In genomic region chr2:12302691-12303090, GRCh38 we compare ENCODE assay signal across 17 cellular contexts.
"Had no signal": no experiment of that assay in that cellular context is flagged by ENCODE, and none has a peak within 500 bp of the region (broad histone marks: within the 10 kb centered on the region; RNA-seq: fewer than 3 reads in every experiment).

No MANE protein-coding gene starts in this region.

- H3K4me3 ChIP-seq: breast epithelium, heart left ventricle, pancreas had no signal

- H3K36me3 ChIP-seq: breast epithelium, heart left ventricle, pancreas had no signal

- H3K27ac Mint-ChIP-seq: mesothelial cell of epicardium; stimulated activated memory B cell treated with anti-CD40 and anti-IgM and Interleukin-4, amounts not matched to agents 10 μg/mL and 1 μg/mL and 100 μg/mL, for 72 hours had no signal

- DNase-seq: activated CD4-positive, CD25-positive, alpha-beta regulatory T cell; activated CD8-positive, alpha-beta memory T cell treated with anti-CD3 and anti-CD28 coated beads, Interleukin-2, amount 50 U/mL, for 4 hours; activated naive CD4-positive, alpha-beta T cell; aorta; heart left ventricle; stimulated activated CD4-positive, alpha-beta T cell treated with anti-CD3 and anti-CD28 coated beads, Interleukin-2, amount 100 ng/mL, for 48 hours; substantia nigra; trophoblast cell had no signal

- H3K4me3 Mint-ChIP-seq: activated CD8-positive, alpha-beta T cell treated with anti-CD3 and anti-CD28 coated beads, Interleukin-2, amount 10 ng/mL, durations not matched to agents 7 days and 5 days; activated naive CD8-positive, alpha-beta T cell treated with anti-CD3 and anti-CD28 coated beads, Interleukin-2, amount 50 U/mL, for 24 hours; mesothelial cell of epicardium; neural crest cell; stimulated activated memory B cell treated with anti-CD40 and anti-IgM and Interleukin-4, amounts not matched to agents 10 μg/mL and 1 μg/mL and 100 μg/mL, for 72 hours had no signal

- H3K4me1 ChIP-seq: breast epithelium had no signal

- H3K27me3 Mint-ChIP-seq: activated CD4-positive, alpha-beta T cell treated with anti-CD3 and anti-CD28 coated beads, Interleukin-2, amount 10 ng/mL, durations not matched to agents 24 days and 14 days; activated naive CD8-positive, alpha-beta T cell treated with anti-CD3 and anti-CD28 coated beads, Interleukin-2, amount 50 U/mL, for 24 hours; stimulated activated memory B cell treated with anti-CD40 and anti-IgM and Interleukin-4, amounts not matched to agents 10 μg/mL and 1 μg/mL and 100 μg/mL, for 72 hours had no signal

- H3K9me3 Mint-ChIP-seq: activated CD4-positive, alpha-beta T cell treated with anti-CD3 and anti-CD28 coated beads, Interleukin-2, amount 10 ng/mL, durations not matched to agents 24 days and 14 days; activated naive CD8-positive, alpha-beta T cell treated with anti-CD3 and anti-CD28 coated beads, Interleukin-2, amount 50 U/mL, for 24 hours; stimulated activated memory B cell treated with anti-CD40 and anti-IgM and Interleukin-4, amounts not matched to agents 10 μg/mL and 1 μg/mL and 100 μg/mL, for 72 hours had no signal

- H3K27me3 ChIP-seq: breast epithelium, heart left ventricle, pancreas had no signal

- ATAC-seq: heart left ventricle; pancreas; stimulated activated memory B cell treated with anti-CD40 and anti-IgM and Interleukin-4, amounts not matched to agents 10 μg/mL and 1 μg/mL and 100 μg/mL, for 72 hours had no signal

- H3K27ac ChIP-seq: breast epithelium, epithelial cell of prostate, heart left ventricle, pancreas had no signal

- H3K36me3 Mint-ChIP-seq: mesothelial cell of epicardium; stimulated activated memory B cell treated with anti-CD40 and anti-IgM and Interleukin-4, amounts not matched to agents 10 μg/mL and 1 μg/mL and 100 μg/mL, for 72 hours had no signal
